1 cellular context compared by ENCODE assay signal in genomic region chr9:38671372-38671731, GRCh38.
TF ChIP-seq lines count a peak whose summit lies in the region.

No MANE protein-coding gene starts in this region.

TF ChIP-seq in GM23338, 12 proteins besides CTCF, POLR2A, EP300 and RAD21 (continued from another document):
- TF ChIP-seq ZNF462 (CRISPR knock-in tag; IDR thresholded peaks at IDR 0.05) (no peak), STAT1 (IDR thresholded peaks at IDR 0.05; ENCODE audit: unreplicated experiment) (no peak), CREB1 (CRISPR knock-in tag; IDR thresholded peaks at IDR 0.05; ENCODE audit: low read depth) (no peak), POLR2AphosphoS5 (IDR thresholded peaks at IDR 0.05; ENCODE audit: low read depth) (no peak)
TF ChIP-seq in GM23338: peak in this region for 0.
